ENCODE assay signal across 23 cellular contexts in the genomic region with DNA sequence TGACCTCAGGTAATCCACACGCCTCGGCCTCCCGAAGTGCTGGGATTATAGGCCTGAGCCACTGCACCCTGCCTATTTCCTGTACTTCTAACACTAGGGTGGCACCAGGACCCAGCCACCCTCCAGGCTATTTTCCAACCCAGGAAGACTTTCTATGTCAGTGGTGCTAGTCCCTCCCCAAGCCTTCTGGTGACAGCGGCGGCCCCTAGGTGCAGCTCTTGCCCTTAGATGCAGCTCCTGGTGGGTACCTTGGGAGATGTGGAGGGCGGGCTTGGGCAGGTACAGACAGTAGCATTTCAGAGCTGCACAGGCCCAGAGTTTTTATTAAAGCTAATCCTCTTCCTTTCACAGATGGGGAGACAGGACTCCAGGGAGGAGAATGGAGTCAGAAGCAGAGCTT.
DNase-seq lines count a peak whose midpoint lies in the region; ATAC-seq and TF ChIP-seq lines count a peak whose summit lies in the region.
"Had no signal": no experiment of that assay in that cellular context is flagged by ENCODE, and none has a peak within 500 bp of the region (broad histone marks: within the 10 kb centered on the region; RNA-seq: fewer than 3 reads in every experiment).

No MANE protein-coding gene starts in this region.

- H3K79me2 ChIP-seq in neural progenitor cell (ENCODE audit: low read depth): no peaks in the 10 kb centered on the region

- no peak for ATAC-seq in Right ventricle myocardium inferior
- ATAC-seq: A549; CD8-positive, alpha-beta T cell; GM12878 had no signal

- no peak overlapping the region for H3K4me2 ChIP-seq in neural progenitor cell
- H3K4me2 ChIP-seq: A549; BLaER1 treated with 17β-estradiol and CSF1 and Interleukin-3, amounts not matched to agents 10 nM and 100 nM had no signal

- intact Hi-C loops in Right ventricle myocardium inferior (cut with DNase I): no loop called here

- DNase-seq in NCI-H82 (lab: John Stamatoyannopoulos, UW): peak; percentile 13
- no peak for DNase-seq in NCI-H82 treated with DMSO at 0.1 percent for 48 hours (lab: John Stamatoyannopoulos, UW; ENCODE audit: unreplicated experiment)
- peak; percentile 68 for DNase-seq in D341Med (ENCODE audit: low spot score)
- DNase-seq in NCI-H2171 treated with DMSO at 0.1 percent for 48 hours (lab: John Stamatoyannopoulos, UW): peak; percentile 65
- DNase-seq in SIG-M5 treated with dmso at 0.1 percent for 504 hours (lab: John Stamatoyannopoulos, UW; ENCODE audit: unreplicated experiment): no peak
- DNase-seq in neural progenitor cell (ENCODE audit: low spot score): no peak
- no peak for DNase-seq in Right ventricle myocardium inferior (ENCODE audit: missing footprints)
- DNase-seq: AML-193; Caco-2; Calu3; CD4-positive, alpha-beta T cell; CD8-positive, alpha-beta T cell; DMS153; DMS53; DMS79; DND-41; EL; GDM1 had no signal

- H3K9me3 ChIP-seq in neural progenitor cell (ENCODE audit: low read depth): no peaks in the 10 kb centered on the region
- H3K9me3 ChIP-seq: A549; BLaER1 treated with 17β-estradiol and CSF1 and Interleukin-3, amounts not matched to agents 10 nM and 100 nM; Caco-2 had no signal

- TF ChIP-seq CTCF in neural progenitor cell (IDR thresholded peaks at IDR 0.05): no peak

- no peaks in the 10 kb centered on the region for H4K20me1 ChIP-seq in neural progenitor cell (ENCODE audit: low read depth)
- H4K20me1 ChIP-seq: BLaER1 treated with 17β-estradiol and CSF1 and Interleukin-3, amounts not matched to agents 10 nM and 100 nM had no signal

- no peaks in the 10 kb centered on the region for H3K36me3 ChIP-seq in neural progenitor cell
- H3K36me3 ChIP-seq: BLaER1 treated with 17β-estradiol and CSF1 and Interleukin-3, amounts not matched to agents 10 nM and 100 nM had no signal

- no peak overlapping the region for H3K4me3 ChIP-seq in neural progenitor cell
- H3K4me3 ChIP-seq: A549; BLaER1 treated with 17β-estradiol and CSF1 and Interleukin-3, amounts not matched to agents 10 nM and 100 nM; GM12878 had no signal

- H3K36me3 Mint-ChIP-seq in neural progenitor cell: no peaks in the 10 kb centered on the region
- H3K36me3 Mint-ChIP-seq: CD8-positive, alpha-beta T cell had no signal

- no peak overlapping the region for H3K9ac ChIP-seq in neural progenitor cell
- H3K9ac ChIP-seq: BLaER1 treated with 17β-estradiol and CSF1 and Interleukin-3, amounts not matched to agents 10 nM and 100 nM had no signal

- no peaks in the 10 kb centered on the region for H3F3A ChIP-seq in neural progenitor cell (ENCODE audit: low read depth)

- no peak overlapping the region for H3K27ac ChIP-seq in neural progenitor cell
- H3K27ac ChIP-seq: A549; BLaER1 treated with 17β-estradiol and CSF1 and Interleukin-3, amounts not matched to agents 10 nM and 100 nM; C4-2B had no signal

- H3K9me3 Mint-ChIP-seq in neural progenitor cell: no peaks in the 10 kb centered on the region

- H3K4me1 Mint-ChIP-seq in neural progenitor cell: no peaks in the 10 kb centered on the region
- H3K4me1 Mint-ChIP-seq: B cell had no signal

- H3K27me3 Mint-ChIP-seq in neural progenitor cell (ENCODE audit: insufficient read depth, low read depth): peaks cover 8% of the 10 kb centered on the region

- no peaks in the 10 kb centered on the region for H3K27me3 ChIP-seq in neural progenitor cell
- H3K27me3 ChIP-seq: BLaER1 treated with 17β-estradiol and CSF1 and Interleukin-3, amounts not matched to agents 10 nM and 100 nM had no signal

- H3K4me3 Mint-ChIP-seq in neural progenitor cell: no peak overlapping the region
- H3K4me3 Mint-ChIP-seq: B cell; CD4-positive, alpha-beta T cell; CD8-positive, alpha-beta T cell had no signal

- H2AFZ ChIP-seq in neural progenitor cell (replicated peaks): no peak overlapping the region

- H3K27ac Mint-ChIP-seq in neural progenitor cell: no peak overlapping the region
- H3K27ac Mint-ChIP-seq: B cell; CD4-positive, alpha-beta T cell; CD8-positive, alpha-beta T cell had no signal

- no peaks in the 10 kb centered on the region for H3K4me1 ChIP-seq in neural progenitor cell
- H3K4me1 ChIP-seq: A549; BLaER1 treated with 17β-estradiol and CSF1 and Interleukin-3, amounts not matched to agents 10 nM and 100 nM; Caco-2 had no signal

Comparison
In these comparisons a context has a peak if more than half of its experiments do, and no peak if none do; other contexts are left out.
1. DNase-seq: peak in NCI-H82 (single experiment), D341Med (single experiment) and NCI-H2171 treated with DMSO at 0.1 percent for 48 hours (single experiment); none in NCI-H82 treated with DMSO at 0.1 percent for 48 hours (single experiment), SIG-M5 treated with dmso at 0.1 percent for 504 hours (single experiment), neural progenitor cell (single experiment) and Right ventricle myocardium inferior (single experiment).